Comparison of ENCODE assay signal across 8 cellular contexts in genomic region chr1:22317231-22317919, GRCh38.
DNase-seq lines count a peak whose midpoint lies in the region; ATAC-seq and TF ChIP-seq lines count a peak whose summit lies in the region.

No MANE protein-coding gene starts in this region.

- H3K36me3 ChIP-seq in A673 (ENCODE audit: insufficient read depth, low read length, poor library complexity, severe bottlenecking) (no peaks in the 10 kb centered on the region), OCI-LY3 (replicated peaks; ENCODE audit: low read depth, low read length) (no peaks in the 10 kb centered on the region)

- H3K4me3 ChIP-seq in A673 (ENCODE audit: low read depth, low read length, poor library complexity, severe bottlenecking) (no peak overlapping the region), OCI-LY3 (ENCODE audit: low read length) (no peak overlapping the region), fibroblast of villous mesenchyme (ENCODE audit: low read depth, low read length) (no peak overlapping the region)

- peak; percentile 42 for DNase-seq in A673 (ENCODE audit: low spot score)
- DNase-seq in EL, result peak; percentile 19
- no peak for DNase-seq in fibroblast of villous mesenchyme (ENCODE audit: low read depth)
- DNase-seq in NCI-H187 (lab: John Stamatoyannopoulos, UW), result no peak
- no peak for DNase-seq in DMS153 treated with DMSO at 0.1 percent for 48 hours (lab: John Stamatoyannopoulos, UW; ENCODE audit: unreplicated experiment)

- H3K9ac ChIP-seq in OCI-LY3 (ENCODE audit: low read length), result no peak overlapping the region

- H3K4me2 ChIP-seq in OCI-LY3 (ENCODE audit: low read length), result no peak overlapping the region

- 0 out of 2 replicates have a peak overlapping the region, but pooled peaks have one; percentile 30 for H2AFZ ChIP-seq in OCI-LY3 (ENCODE audit: low read depth, low read length)

- no TSS peak for BruUV-seq in A673 (replicated peaks; lab: Mats Ljungman, UMichigan)

- no peaks in the 10 kb centered on the region for H3K27me3 ChIP-seq in A673 (replicated peaks; ENCODE audit: insufficient read depth, low read depth, low read length, poor library complexity)
- H3K27me3 ChIP-seq in OCI-LY3 (ENCODE audit: low read depth, low read length), result no peaks in the 10 kb centered on the region

- no peaks in the 10 kb centered on the region for H4K20me1 ChIP-seq in OCI-LY3 (ENCODE audit: insufficient read depth, low read length)

- CTCF ChIA-PET in A673 (lab: Charles Lee), result no interaction called here

- no peaks in the 10 kb centered on the region for H3K79me2 ChIP-seq in OCI-LY3 (ENCODE audit: low read length)

- intact Hi-C loops in A673 (cut with micrococcal nuclease; ENCODE audit: unreplicated experiment), result no loop called here

- POLR2A ChIA-PET in A673 (lab: Charles Lee; ENCODE audit: low non-redundant PET), result interaction anchor here (0.6 kb wide), 1 partner anchor 18 kb away, joined by 3 read pairs; no protein-coding TSS in a partner anchor

- no peaks in the 10 kb centered on the region for H3K4me1 ChIP-seq in A673 (ENCODE audit: insufficient read depth, low read length, poor library complexity, severe bottlenecking)
- no peaks in the 10 kb centered on the region for H3K4me1 ChIP-seq in OCI-LY3 (ENCODE audit: low read length)

- H3K9me3 ChIP-seq in A673 (ENCODE audit: low read depth, low read length, poor library complexity, severe bottlenecking) (no peaks in the 10 kb centered on the region), OCI-LY3 (ENCODE audit: insufficient read depth, low read length) (no peaks in the 10 kb centered on the region)

- ATAC-seq in GM21360 (IDR thresholded peaks at IDR 0.05; ENCODE audit: unreplicated experiment) (no peak), GM21737 (IDR thresholded peaks at IDR 0.05; ENCODE audit: unreplicated experiment) (no peak)

- TF ChIP-seq CTCF in A673 (conservative IDR thresholded peaks at IDR 0.05; ENCODE audit: low read depth, low read length), result peak; percentile 62
- TF ChIP-seq CTCF in OCI-LY3 (IDR thresholded peaks at IDR 0.05; ENCODE audit: low read depth, low read length), result peak; percentile 44
- TF ChIP-seq CTCF in fibroblast of villous mesenchyme (IDR thresholded peaks at IDR 0.05; ENCODE audit: insufficient read depth, low read depth, low read length), result peak; percentile 62

- H3K27ac ChIP-seq in A673 (ENCODE audit: low read depth, low read length, poor library complexity, severe bottlenecking) (no peak overlapping the region), OCI-LY3 (ENCODE audit: low read length) (no peak overlapping the region)

Comparison
In these comparisons a context has a peak if more than half of its experiments do, and no peak if none do; other contexts are left out.
1. DNase-seq: peak in A673 (single experiment) and EL (single experiment); none in fibroblast of villous mesenchyme (single experiment), NCI-H187 (0 of 2) and DMS153 treated with DMSO at 0.1 percent for 48 hours (single experiment).
2. Peak in every context shown above with its lines, with median percentiles within 50 percentile points of each other: CTCF ChIP-seq.